Comparison of ENCODE assay signal across 19 cellular contexts in the genomic region with DNA sequence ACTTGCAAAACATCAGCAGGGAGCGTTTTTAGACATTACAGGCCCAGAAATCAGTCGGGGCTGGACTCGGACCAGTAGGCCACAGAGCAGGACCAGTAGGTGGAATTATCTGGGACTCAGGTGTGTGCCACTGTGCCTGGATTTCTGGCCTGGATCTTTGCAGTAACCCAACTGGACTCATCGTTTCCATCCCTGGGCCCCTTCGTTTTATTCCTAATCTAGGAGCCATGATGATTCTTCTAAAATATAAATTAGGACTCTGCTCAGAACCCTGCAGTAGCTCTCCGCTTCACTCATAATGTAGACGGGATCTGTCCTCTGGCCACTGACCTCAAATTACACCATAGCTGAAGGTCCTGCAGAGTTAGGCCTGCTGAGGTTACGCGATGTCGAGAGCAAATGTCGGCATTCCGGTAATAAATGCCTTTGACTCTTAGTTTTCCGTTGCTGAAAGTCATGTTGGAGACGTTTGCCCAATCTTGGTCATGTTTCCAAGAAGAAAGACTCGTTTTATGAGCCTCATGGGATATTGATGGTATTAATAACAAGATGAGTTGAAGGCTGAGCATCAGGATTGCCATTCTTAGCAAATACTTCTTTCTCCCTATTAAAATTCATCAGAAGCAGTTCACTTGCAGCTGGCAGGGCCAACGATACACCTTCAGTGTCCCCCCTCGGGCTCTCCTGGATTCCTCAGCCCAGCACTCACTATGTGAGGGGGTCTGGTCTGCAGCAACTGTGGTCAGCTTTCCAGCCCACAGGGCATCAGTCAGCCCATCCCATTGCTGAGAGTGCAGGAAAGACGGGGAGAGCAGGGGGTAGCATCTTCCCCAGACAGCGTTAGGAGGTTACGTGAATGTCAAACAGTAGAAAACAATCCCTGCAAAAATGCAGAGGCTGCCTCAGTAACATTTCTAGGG. TPM values are rescaled to one million over a fixed set of nuclear protein-coding genes. Genes with fewer than 3 reads are reported as not detected.
A peak's percentile ranks its signal among the peaks of the same experiment; 100 is the strongest.
DNase-seq lines count a peak whose midpoint lies in the region; ATAC-seq, FAIRE-seq and TF ChIP-seq lines count a peak whose summit lies in the region.
"Had no signal": no experiment of that assay in that cellular context is flagged by ENCODE, and none has a peak within 500 bp of the region (broad histone marks: within the 10 kb centered on the region; RNA-seq: fewer than 3 reads in every experiment).

No MANE protein-coding gene starts in this region.

- CTCF ChIA-PET in WTC11 (lab: Charles Lee) = interaction anchor here (1.2 kb wide), 1 partner anchor 69 kb away, joined by 4 read pairs; no protein-coding TSS in a partner anchor

- H3K27ac Mint-ChIP-seq in WTC11 = no peak overlapping the region

- H3K27me3 ChIP-seq in suprapubic skin = no peaks in the 10 kb centered on the region

- no peaks in the 10 kb centered on the region for H3K9me3 ChIP-seq in SK-N-MC (ENCODE audit: low read depth, low read length)
- no peaks in the 10 kb centered on the region for H3K9me3 ChIP-seq in suprapubic skin

- TF ChIP-seq EP300 in suprapubic skin (IDR thresholded peaks at IDR 0.05) = no peak

- POLR2A ChIA-PET in WTC11 (lab: Charles Lee) = no interaction called here

- H3K9me3 Mint-ChIP-seq in WTC11 = 0 out of 2 replicates have a peak, but pooled peaks cover 9% of the 10 kb centered on the region

- peaks cover 11% of the 10 kb centered on the region for H3K4me1 Mint-ChIP-seq in WTC11

- TF ChIP-seq CTCF in coronary artery (IDR thresholded peaks at IDR 0.05) = no peak
- TF ChIP-seq CTCF in suprapubic skin (IDR thresholded peaks at IDR 0.05) = no peak
- no peak for TF ChIP-seq CTCF in WTC11 (IDR thresholded peaks at IDR 0.05)
- TF ChIP-seq CTCF in D721Med (IDR thresholded peaks at IDR 0.05; ENCODE audit: insufficient read depth, missing control alignments) = no peak

- no peak overlapping the region for H3K4me3 Mint-ChIP-seq in WTC11
- H3K4me3 Mint-ChIP-seq: CD14-positive monocyte had no signal

- H3K4me3 ChIP-seq in SK-N-MC (no peak overlapping the region), coronary artery (no peak overlapping the region), suprapubic skin (no peak overlapping the region)

- 80% methylated on average over 20 of the region's 20 CpGs for WGBS in suprapubic skin

- no peak for FAIRE-seq in D721Med (lab: Jason Lieb, UNC)

- no peaks in the 10 kb centered on the region; the same call in 1 of the 2 replicates for H3K27me3 Mint-ChIP-seq in WTC11 (ENCODE audit: low read depth)

- no peak overlapping the region for H3K9ac ChIP-seq in SK-N-MC (ENCODE audit: insufficient read length)
- H3K9ac ChIP-seq: KMS-11 had no signal

- no peak for ATAC-seq in WTC11

- DNase-seq in SK-N-MC (ENCODE audit: low read depth, low spot score) (no peak), coronary artery (ENCODE audit: low spot score) (peak; percentile 35), posterior vena cava (ENCODE audit: low spot score) (peak; percentile 68), suprapubic skin (ENCODE audit: low spot score in 2 of 2) (peak; percentile 58 to 66), hypothalamus (lab: John Stamatoyannopoulos, UW) (no peak), AG08396 (ENCODE audit: low spot score) (no peak), WTC11 (ENCODE audit: low spot score) (no peak), D721Med (ENCODE audit: insufficient read length, low spot score) (no peak)
- DNase-seq: ACHN, DMS79 treated with DMSO at 0.1 percent for 48 hours, H7, NCI-H1417, NCI-H187 treated with DMSO at 0.1 percent for 48 hours, NCI-H2227 treated with DMSO at 0.1 percent for 48 hours, NCI-H510A treated with DMSO at 0.1 percent for 48 hours, NCI-H774, SHP77 had no signal

- peak overlapping the region; percentile 90; the same call in 1 of the 2 replicates for H3K27ac ChIP-seq in SK-N-MC
- no peak overlapping the region for H3K27ac ChIP-seq in coronary artery
- peak overlapping the region; percentile 26 for H3K27ac ChIP-seq in suprapubic skin
- H3K27ac ChIP-seq: KMS-11 had no signal

- intact Hi-C loops in posterior vena cava (cut with DNase I) = no loop called here

- H3K36me3 ChIP-seq in SK-N-MC (ENCODE audit: insufficient read depth, low read length) (no peaks in the 10 kb centered on the region), suprapubic skin (no peaks in the 10 kb centered on the region)

- peaks cover 33% of the 10 kb centered on the region for H3K4me1 ChIP-seq in suprapubic skin

- no peak for TF ChIP-seq POLR2A in suprapubic skin (IDR thresholded peaks at IDR 0.05)

- no peaks in the 10 kb centered on the region for H3K36me3 Mint-ChIP-seq in WTC11

TF ChIP-seq in WTC11, 78 proteins besides CTCF, POLR2A, EP300 and RAD21:
- TF ChIP-seq, protein P1, sequence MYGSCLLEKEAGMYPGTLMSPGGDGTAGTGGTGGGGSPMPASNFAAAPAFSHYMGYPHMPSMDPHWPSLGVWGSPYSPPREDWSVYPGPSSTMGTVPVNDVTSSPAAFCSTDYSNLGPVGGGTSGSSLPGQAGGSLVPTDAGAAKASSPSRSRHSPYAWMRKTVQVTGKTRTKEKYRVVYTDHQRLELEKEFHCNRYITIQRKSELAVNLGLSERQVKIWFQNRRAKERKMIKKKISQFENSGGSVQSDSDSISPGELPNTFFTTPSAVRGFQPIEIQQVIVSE (CRISPR knock-in tag; IDR thresholded peaks at IDR 0.05; ENCODE audit: borderline replicate concordance) = no peak
- TF ChIP-seq, protein P2, sequence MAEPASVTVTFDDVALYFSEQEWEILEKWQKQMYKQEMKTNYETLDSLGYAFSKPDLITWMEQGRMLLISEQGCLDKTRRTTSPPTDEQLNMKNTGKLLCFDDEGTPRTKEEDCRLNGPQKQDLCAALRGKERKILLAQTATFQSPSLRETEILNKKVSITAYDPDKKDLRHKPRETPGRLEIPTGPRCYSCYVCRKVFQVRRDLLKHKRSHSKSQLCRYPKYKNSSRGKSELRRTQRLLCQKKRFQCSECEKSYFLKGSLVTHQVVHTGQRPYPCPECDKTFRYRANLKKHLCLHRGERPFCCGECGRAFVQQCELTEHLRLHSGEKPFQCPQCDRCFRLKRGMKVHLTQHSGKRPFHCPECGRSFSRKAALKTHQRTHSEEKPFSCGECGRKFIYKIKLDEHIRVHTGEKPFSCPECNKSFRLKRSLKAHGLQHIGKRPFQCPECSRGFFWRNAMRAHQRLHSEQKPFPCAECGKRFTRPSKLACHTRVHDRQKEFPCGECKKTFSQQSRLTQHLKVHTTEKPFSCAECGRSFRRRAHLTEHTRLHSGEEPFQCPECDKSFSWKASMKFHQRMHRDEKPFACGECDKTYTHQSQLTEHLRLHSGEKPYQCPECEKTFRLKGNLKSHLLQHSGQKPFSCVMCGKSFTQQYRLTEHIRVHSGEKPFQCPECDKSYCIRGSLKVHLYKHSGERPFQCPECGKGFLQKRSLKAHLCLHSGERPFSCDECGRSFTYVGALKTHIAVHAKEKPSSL (CRISPR knock-in tag; conservative IDR thresholded peaks at IDR 0.05) = no peak
- TF ChIP-seq, protein P3, sequence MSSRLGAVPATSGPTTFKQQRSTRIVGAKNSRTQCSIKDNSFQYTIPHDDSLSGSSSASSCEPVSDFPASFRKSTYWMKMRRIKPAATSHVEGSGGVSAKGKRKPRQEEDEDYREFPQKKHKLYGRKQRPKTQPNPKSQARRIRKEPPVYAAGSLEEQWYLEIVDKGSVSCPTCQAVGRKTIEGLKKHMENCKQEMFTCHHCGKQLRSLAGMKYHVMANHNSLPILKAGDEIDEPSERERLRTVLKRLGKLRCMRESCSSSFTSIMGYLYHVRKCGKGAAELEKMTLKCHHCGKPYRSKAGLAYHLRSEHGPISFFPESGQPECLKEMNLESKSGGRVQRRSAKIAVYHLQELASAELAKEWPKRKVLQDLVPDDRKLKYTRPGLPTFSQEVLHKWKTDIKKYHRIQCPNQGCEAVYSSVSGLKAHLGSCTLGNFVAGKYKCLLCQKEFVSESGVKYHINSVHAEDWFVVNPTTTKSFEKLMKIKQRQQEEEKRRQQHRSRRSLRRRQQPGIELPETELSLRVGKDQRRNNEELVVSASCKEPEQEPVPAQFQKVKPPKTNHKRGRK (CRISPR knock-in tag; IDR thresholded peaks at IDR 0.05; ENCODE audit: borderline replicate concordance) = no peak
- TF ChIP-seq ZNF138 (CRISPR knock-in tag; conservative IDR thresholded peaks at IDR 0.05) = no peak
- TF ChIP-seq, protein P4, sequence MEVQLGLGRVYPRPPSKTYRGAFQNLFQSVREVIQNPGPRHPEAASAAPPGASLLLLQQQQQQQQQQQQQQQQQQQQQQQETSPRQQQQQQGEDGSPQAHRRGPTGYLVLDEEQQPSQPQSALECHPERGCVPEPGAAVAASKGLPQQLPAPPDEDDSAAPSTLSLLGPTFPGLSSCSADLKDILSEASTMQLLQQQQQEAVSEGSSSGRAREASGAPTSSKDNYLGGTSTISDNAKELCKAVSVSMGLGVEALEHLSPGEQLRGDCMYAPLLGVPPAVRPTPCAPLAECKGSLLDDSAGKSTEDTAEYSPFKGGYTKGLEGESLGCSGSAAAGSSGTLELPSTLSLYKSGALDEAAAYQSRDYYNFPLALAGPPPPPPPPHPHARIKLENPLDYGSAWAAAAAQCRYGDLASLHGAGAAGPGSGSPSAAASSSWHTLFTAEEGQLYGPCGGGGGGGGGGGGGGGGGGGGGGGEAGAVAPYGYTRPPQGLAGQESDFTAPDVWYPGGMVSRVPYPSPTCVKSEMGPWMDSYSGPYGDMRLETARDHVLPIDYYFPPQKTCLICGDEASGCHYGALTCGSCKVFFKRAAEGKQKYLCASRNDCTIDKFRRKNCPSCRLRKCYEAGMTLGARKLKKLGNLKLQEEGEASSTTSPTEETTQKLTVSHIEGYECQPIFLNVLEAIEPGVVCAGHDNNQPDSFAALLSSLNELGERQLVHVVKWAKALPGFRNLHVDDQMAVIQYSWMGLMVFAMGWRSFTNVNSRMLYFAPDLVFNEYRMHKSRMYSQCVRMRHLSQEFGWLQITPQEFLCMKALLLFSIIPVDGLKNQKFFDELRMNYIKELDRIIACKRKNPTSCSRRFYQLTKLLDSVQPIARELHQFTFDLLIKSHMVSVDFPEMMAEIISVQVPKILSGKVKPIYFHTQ (CRISPR knock-in tag; IDR thresholded peaks at IDR 0.05) = no peak
- TF ChIP-seq TEAD1 (CRISPR knock-in tag; IDR thresholded peaks at IDR 0.05) = no peak

RNA-seq across cellular contexts. Expression of a gene that starts 39.9 kb away (rescaled TPM):
- total RNA-seq in posterior vena cava = 10 to 100 TPM; 25.0 to 55.4 TPM
- 10 to 100 TPM; 48.6 to 81.6 (median 58.8) TPM for total RNA-seq in suprapubic skin
- total RNA-seq in WTC11 (2021) = 8.8 to 14.4 TPM (median 13.7 TPM) in 3 replicates

RNA-seq across cellular contexts. Expression of a gene that starts 52.0 kb away (rescaled TPM):
- total RNA-seq in posterior vena cava = 1 to 10 TPM; 1.9 to 2.3 TPM
- total RNA-seq in suprapubic skin = 100 to 1,000 TPM; 112 to 233 (median 121) TPM
- 2.7 to 5.0 TPM (median 4.7 TPM) in 3 replicates for total RNA-seq in WTC11 (2021)

Comparison
In these comparisons a context has a peak if more than half of its experiments do, and no peak if none do; other contexts are left out.
1. DNase-seq: peak in coronary artery (single experiment), posterior vena cava (single experiment) and suprapubic skin (2 of 2); none in SK-N-MC (single experiment), hypothalamus (0 of 51), AG08396 (single experiment), WTC11 (single experiment) and D721Med (single experiment).
2. H3K27ac ChIP-seq: peak in SK-N-MC (single experiment) and suprapubic skin (single experiment); none in coronary artery (0 of 2).
3. RNA of a gene that starts 52.0 kb away (total RNA-seq): 112 to 233 TPM in suprapubic skin; 2.7 to 5.0 TPM in WTC11 and 1.9 to 2.3 TPM in posterior vena cava; every median in the first group is over 10 times any median in the second.